ENCODE assay signal across 11 cellular contexts in the genomic region with DNA sequence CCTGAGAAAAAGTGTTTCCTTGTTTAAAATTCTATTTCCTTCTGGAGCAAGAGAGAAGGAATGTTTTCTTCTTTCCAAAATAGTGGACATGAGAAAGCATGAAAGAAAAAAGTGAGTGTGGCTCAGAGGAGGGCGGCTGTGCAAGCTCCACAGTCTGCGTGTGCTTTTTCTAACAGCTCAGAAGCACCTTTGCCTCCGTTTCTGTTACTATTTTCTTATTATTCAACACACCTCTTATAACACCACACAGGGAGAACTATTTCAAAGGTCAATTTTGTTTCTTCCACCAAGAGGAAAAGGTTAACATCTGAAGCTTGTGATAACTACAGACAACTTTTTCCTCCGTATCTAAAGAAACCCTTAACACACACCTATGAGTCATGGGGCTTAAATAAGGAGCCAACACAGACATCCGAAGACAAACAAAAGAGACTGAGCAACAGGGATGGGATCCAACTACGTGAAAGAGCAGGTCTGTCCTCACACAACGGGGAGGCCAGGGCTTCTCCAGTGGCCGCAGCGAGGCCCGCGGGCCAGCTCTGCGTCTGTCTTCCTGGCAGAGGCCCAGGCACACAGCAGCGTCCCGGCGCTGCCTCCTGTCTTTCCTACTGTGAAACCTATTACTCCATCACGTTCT. TPM values are rescaled to one million over a fixed set of nuclear protein-coding genes. Genes with fewer than 3 reads are reported as not detected.
A peak's percentile ranks its signal among the peaks of the same experiment; 100 is the strongest.
DNase-seq lines count a peak whose midpoint lies in the region; ATAC-seq and TF ChIP-seq lines count a peak whose summit lies in the region.
"Had no signal": no experiment of that assay in that cellular context is flagged by ENCODE, and none has a peak within 500 bp of the region (broad histone marks: within the 10 kb centered on the region; RNA-seq: fewer than 3 reads in every experiment).

No MANE protein-coding gene starts in this region.

- H3K4me3 ChIP-seq in RWPE2 (ENCODE audit: severe bottlenecking) (no peak overlapping the region), esophagus squamous epithelium (no peak overlapping the region)
- H3K4me3 ChIP-seq: body of pancreas had no signal

- DNase-seq in H4 (ENCODE audit: low spot score): peak; percentile 82
- no peak for DNase-seq in RWPE2 (ENCODE audit: low spot score)
- no peak for DNase-seq in esophagus squamous epithelium (lab: John Stamatoyannopoulos, UW)
- peak; percentile 97 for DNase-seq in pulmonary artery endothelial cell (ENCODE audit: low read depth, low spot score)
- DNase-seq in foreskin melanocyte: no peak
- no peak for DNase-seq in ACHN
- DNase-seq: mesendoderm, NCI-H1048 had no signal

- ATAC-seq in RWPE2 (ENCODE audit: low read depth) (peak; percentile 75), HG03097 (IDR thresholded peaks at IDR 0.05; ENCODE audit: low FRiP score, unreplicated experiment) (no peak), HG03565 (IDR thresholded peaks at IDR 0.05; ENCODE audit: unreplicated experiment) (no peak)
- ATAC-seq: body of pancreas had no signal

- in situ Hi-C loops in ACHN (cut with HindIII; ENCODE audit: low pct_ligation_motif_present, low pct_unique_long_range_greater_than_20kb, low sequenced_read_pairs): no loop called here

- peaks cover 89% of the 10 kb centered on the region for H3K36me3 ChIP-seq in RWPE2 (ENCODE audit: low read depth)
- H3K36me3 ChIP-seq in esophagus squamous epithelium: peaks cover 24 to 100% (median 30%) of the 10 kb centered on the region in 3 donors

- peak overlapping the region; percentile 86 for H3K27ac ChIP-seq in RWPE2 (ENCODE audit: poor library complexity, severe bottlenecking)
- H3K27ac ChIP-seq in esophagus squamous epithelium: peak overlapping the region; percentile 57 to 79 (median 66)
- H3K27ac ChIP-seq: body of pancreas had no signal

- 20 to 53% methylated on average over 15 to 16 of the region's 16 CpGs for WGBS in esophagus squamous epithelium, 2 donors

- H3K4me1 ChIP-seq in RWPE2 (ENCODE audit: insufficient read depth, poor library complexity, severe bottlenecking): peaks cover 11% of the 10 kb centered on the region
- peaks cover 0 to 31% (median 10%) of the 10 kb centered on the region in 3 donors for H3K4me1 ChIP-seq in esophagus squamous epithelium
- H3K4me1 ChIP-seq: body of pancreas had no signal

- H3K9me3 ChIP-seq in RWPE2 (ENCODE audit: severe bottlenecking): no peaks in the 10 kb centered on the region
- H3K9me3 ChIP-seq in esophagus squamous epithelium: no peaks in the 10 kb centered on the region
- H3K9me3 ChIP-seq: body of pancreas had no signal

- TF ChIP-seq CTCF in RWPE2 (IDR thresholded peaks at IDR 0.05; ENCODE audit: poor library complexity, severe bottlenecking): no peak
- TF ChIP-seq CTCF in esophagus squamous epithelium (IDR thresholded peaks at IDR 0.05): no peak

- intact Hi-C loops in esophagus squamous epithelium (cut with DNase I): no loop called here

- H3K27me3 ChIP-seq in RWPE2 (ENCODE audit: insufficient read depth, poor library complexity, severe bottlenecking) (no peaks in the 10 kb centered on the region), esophagus squamous epithelium (no peaks in the 10 kb centered on the region)
- H3K27me3 ChIP-seq: body of pancreas had no signal

- no peak for TF ChIP-seq POLR2A in esophagus squamous epithelium (IDR thresholded peaks at IDR 0.05)

RNA-seq across cellular contexts. Expression of a gene that starts 36.2 kb away (rescaled TPM):
- total RNA-seq in H4 (2014; rRNA removed; shearing (Covaris generic)): 26.0 and 29.3 TPM in 2 replicates
- total RNA-seq in esophagus squamous epithelium: 10 to 100 TPM in 2 of 4 donors, 1 to 10 TPM in 2; 7.3 to 23.1 (median 13.7) TPM
- total RNA-seq in pulmonary artery endothelial cell: 27.4 and 39.6 TPM in 2 replicates

Comparison
In these comparisons a context has a peak if more than half of its experiments do, and no peak if none do; other contexts are left out.
1. DNase-seq: peak in H4 (single experiment) and pulmonary artery endothelial cell (single experiment); none in RWPE2 (single experiment), esophagus squamous epithelium (single experiment), foreskin melanocyte (single experiment) and ACHN (single experiment).